In the genomic region with DNA sequence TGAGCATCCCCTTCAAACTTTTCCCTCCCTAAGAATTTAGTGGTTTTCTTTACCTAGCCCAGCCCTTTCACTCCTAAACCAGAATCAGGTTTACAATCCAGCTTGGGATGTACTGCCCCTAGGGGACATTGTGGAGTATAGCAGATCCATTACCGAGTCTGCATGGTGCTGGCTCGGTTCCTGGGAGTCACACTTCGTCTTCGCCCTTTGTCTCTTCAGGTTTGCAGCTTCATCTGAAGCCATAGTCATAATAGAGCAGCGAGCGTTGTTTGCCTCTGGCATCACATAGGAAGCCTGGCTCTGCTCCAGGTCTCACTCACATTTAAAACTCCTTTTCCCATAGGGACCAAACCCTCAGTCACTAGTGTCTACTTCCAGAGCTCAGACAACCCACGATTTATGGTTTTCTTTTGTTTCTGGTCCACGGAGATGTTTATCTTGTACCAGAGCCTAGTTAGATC, we compare ENCODE assay signal across 8 cellular contexts. TPM values are rescaled to one million over a fixed set of nuclear protein-coding genes. Genes with fewer than 3 reads are reported as not detected.
DNase-seq lines count a peak whose midpoint lies in the region; ATAC-seq, FAIRE-seq and TF ChIP-seq lines count a peak whose summit lies in the region.

No MANE protein-coding gene starts in this region.

- no peaks in the 10 kb centered on the region for H3K9me1 ChIP-seq in K562 (ENCODE audit: control insufficient read depth, insufficient read depth, low read length)

- intact Hi-C loops in K562 (cut with micrococcal nuclease), result loop anchor here (2.0 to 10.0 kb wide), 3 partner anchors 251 to 297 kb away; a partner anchor contains a TSS
- intact Hi-C loops in kidney (cut with DNase I), result loop anchor here (10.0 kb wide), 1 partner anchor 489 kb away; no protein-coding TSS in a partner anchor

- TF ChIP-seq RAD21 in K562 (CRISPR knock-in tag; conservative IDR thresholded peaks at IDR 0.05 in 1 of 2, IDR thresholded peaks at IDR 0.05 in 1 of 2), result peak; percentile 21 to 48; a peak in 3 of 4 replicates

- no peaks in the 10 kb centered on the region for H3K4me1 ChIP-seq in K562 (replicated peaks in 1 of 2; ENCODE audit: control insufficient read depth in 2 of 2, insufficient read depth in 2 of 2, low read length in 2 of 2)
- no peaks in the 10 kb centered on the region for H3K4me1 ChIP-seq in kidney (ENCODE audit: control insufficient read depth in 1 of 2, insufficient read depth in 1 of 2, low read depth in 1 of 2, low read length in 2 of 2)
- peaks cover 0 to 6% (median 0%) of the 10 kb centered on the region in 4 donors for H3K4me1 ChIP-seq in upper lobe of left lung

- TF ChIP-seq CTCF in K562 (IDR thresholded peaks at IDR 0.05 in 2 of 3, conservative IDR thresholded peaks at IDR 0.05 in 1 of 3; ENCODE audit: insufficient read depth in 2 of 3, low read depth in 1 of 3, low read length in 3 of 3) (peak; percentile 66 to 81 (median 68)), kidney (IDR thresholded peaks at IDR 0.05; ENCODE audit: borderline replicate concordance, extremely low read depth, insufficient read depth) (peak; percentile 63), upper lobe of left lung (IDR thresholded peaks at IDR 0.05) (peak; percentile 37 to 69 (median 62))

- H4K20me1 ChIP-seq in K562 (replicated peaks; ENCODE audit: control insufficient read depth, insufficient read depth, low read length), result no peaks in the 10 kb centered on the region

- DNase-seq in EL (peak; percentile 57), NCI-H2227 treated with DMSO at 0.1 percent for 48 hours (lab: John Stamatoyannopoulos, UW) (peak; percentile 28), K562 (ENCODE audit: extremely low read depth in 1 of 4, low spot score in 3 of 4) (peak; percentile 54 to 80 (median 76)), kidney (no peak), upper lobe of left lung (no peak)
- no peak for DNase-seq in activated CD4-positive, alpha-beta T cell treated with anti-CD3 and anti-CD28 coated beads for 1 hour

- CTCF ChIA-PET in K562 (lab: Yijun Ruan, JAX; ENCODE audit: low intra/inter-chr PET ratio), result no interaction called here

- no peak overlapping the region for H3K4me3 ChIP-seq in K562
- H3K4me3 ChIP-seq in kidney (ENCODE audit: low read length in 2 of 2), result peak overlapping the region in 1 of 2 donors; percentile 2
- H3K4me3 ChIP-seq in upper lobe of left lung, result no peak overlapping the region

- H3K9ac ChIP-seq in K562 (ENCODE audit: insufficient read depth in 1 of 2, low read depth in 2 of 2, low read length in 2 of 2) (no peak overlapping the region), kidney (ENCODE audit: low read length in 2 of 2) (no peak overlapping the region)

- H3K27ac ChIP-seq in K562 (ENCODE audit: extremely low read depth, low read depth, low read length), result no peak overlapping the region
- H3K27ac ChIP-seq in kidney (ENCODE audit: low read depth in 2 of 2, low read length in 2 of 2), result no peak overlapping the region
- H3K27ac ChIP-seq in upper lobe of left lung, result no peak overlapping the region

- H3K27me3 ChIP-seq in K562 (ENCODE audit: control insufficient read depth in 2 of 2, insufficient read depth in 2 of 2, low read length in 2 of 2) (no peaks in the 10 kb centered on the region), upper lobe of left lung (no peaks in the 10 kb centered on the region)

- no peaks in the 10 kb centered on the region for H3K36me3 ChIP-seq in K562 (ENCODE audit: control insufficient read depth, insufficient read depth, low read length)
- H3K36me3 ChIP-seq in kidney (ENCODE audit: control insufficient read depth in 1 of 2, insufficient read depth in 2 of 2, low read length in 2 of 2), result no peaks in the 10 kb centered on the region
- H3K36me3 ChIP-seq in upper lobe of left lung, result no peaks in the 10 kb centered on the region

- H3K4me2 ChIP-seq in K562 (ENCODE audit: insufficient read depth, low read length), result no peak overlapping the region

- H3K79me2 ChIP-seq in K562 (ENCODE audit: control insufficient read depth, insufficient read depth, low read length), result no peaks in the 10 kb centered on the region

- in situ Hi-C loops in K562 (cut with MboI), result no loop called here

- no peak overlapping the region for H2AFZ ChIP-seq in K562 (ENCODE audit: low read depth, low read length)

- POLR2A ChIA-PET in K562 (lab: Yijun Ruan, JAX), result no interaction called here

- TF ChIP-seq EP300 in K562 (IDR thresholded peaks at IDR 0.05; ENCODE audit: low read length) (no peak), upper lobe of left lung (IDR thresholded peaks at IDR 0.05) (no peak)

- FAIRE-seq in K562 (lab: Jason Lieb, UNC) (peak; percentile 85), kidney (lab: Jason Lieb, UNC) (no peak)

- H3K9me3 ChIP-seq in K562 (replicated peaks; ENCODE audit: control insufficient read depth, insufficient read depth, low read depth, low read length) (no peaks in the 10 kb centered on the region), kidney (ENCODE audit: control insufficient read depth in 1 of 2, low read length in 2 of 2) (no peaks in the 10 kb centered on the region), upper lobe of left lung (no peaks in the 10 kb centered on the region)

- under 1% methylated on average over 8 of the region's 8 CpGs for WGBS in K562 (ENCODE audit: insufficient coverage, low coverage, missing lambda C conversion rate)
- 2 to 5% methylated on average over 8 of the region's 8 CpGs for WGBS in upper lobe of left lung, 2 donors

- BruUV-seq in K562 (replicated peaks; lab: Mats Ljungman, UMichigan), result no TSS peak

- peak; percentile 91 for ATAC-seq in GM19463 (IDR thresholded peaks at IDR 0.05; ENCODE audit: unreplicated experiment)
- peak; percentile 88 for ATAC-seq in HG03378 (IDR thresholded peaks at IDR 0.05; ENCODE audit: unreplicated experiment)
- ATAC-seq in K562, result peak; percentile 97
- ATAC-seq in upper lobe of left lung (ENCODE audit: low FRiP score in 2 of 2), result peak; percentile 78 to 79

- TF ChIP-seq POLR2A in K562 (conservative IDR thresholded peaks at IDR 0.05) (no peak), upper lobe of left lung (IDR thresholded peaks at IDR 0.05) (no peak)

TF ChIP-seq in K562, 482 proteins besides CTCF, POLR2A, EP300 and RAD21:
- no peak for TF ChIP-seq BCL6 (CRISPR knock-in tag; IDR thresholded peaks at IDR 0.05)
- TF ChIP-seq, protein P1, sequence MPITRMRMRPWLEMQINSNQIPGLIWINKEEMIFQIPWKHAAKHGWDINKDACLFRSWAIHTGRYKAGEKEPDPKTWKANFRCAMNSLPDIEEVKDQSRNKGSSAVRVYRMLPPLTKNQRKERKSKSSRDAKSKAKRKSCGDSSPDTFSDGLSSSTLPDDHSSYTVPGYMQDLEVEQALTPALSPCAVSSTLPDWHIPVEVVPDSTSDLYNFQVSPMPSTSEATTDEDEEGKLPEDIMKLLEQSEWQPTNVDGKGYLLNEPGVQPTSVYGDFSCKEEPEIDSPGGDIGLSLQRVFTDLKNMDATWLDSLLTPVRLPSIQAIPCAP (CRISPR knock-in tag; IDR thresholded peaks at IDR 0.05; ENCODE audit: borderline replicate concordance), result no peak
- TF ChIP-seq ILF3 (IDR thresholded peaks at IDR 0.05; ENCODE audit: borderline replicate concordance), result no peak
TF ChIP-seq in K562: peak in this region for 0.

RNA-seq across cellular contexts. Expression of a gene that starts 16.8 kb away (rescaled TPM):
- not detected in 2 replicates for total RNA-seq in K562 (2011; cell fraction: chromatin; rRNA removed; ENCODE audit: low replicate concordance)
- total RNA-seq in K562 (2011; cell fraction: nucleolus; rRNA removed), result not detected in 2 replicates
- total RNA-seq in K562 (2011; cell fraction: nucleoplasm; rRNA removed), result not detected in 2 replicates
- total RNA-seq in K562 (2014; rRNA removed), result not detected in 2 replicates
- not detected in 2 replicates for total RNA-seq in K562 (2014; rRNA removed; fragmentation: Illumina TruSeq; extraction: Trizol)
- not detected in 2 replicates for total RNA-seq in K562 (2015; rRNA removed; fragmentation: Illumina TruSeq; extraction: Trizol)
- total RNA-seq in K562 (2021), result not detected in 2 replicates
- not detected in 2 replicates for polyA plus RNA-seq in K562 (2011; rRNA removed)
- not detected in 2 replicates for polyA plus RNA-seq in K562 (2011; cell fraction: cytosol; rRNA removed)
- polyA plus RNA-seq in K562 (2011; cell fraction: nucleus; rRNA removed), result not detected in 2 replicates
- polyA plus RNA-seq in K562 (2012), result not detected in 2 replicates
- not detected in 2 replicates for polyA plus RNA-seq in K562 (2014; fragmentation: Illumina TruSeq; extraction: Trizol)
- polyA plus RNA-seq in K562 (2014; fragmentation: Nextera tagmentation; extraction: Ambion mirVana), result not detected
- not detected in 2 replicates for polyA plus RNA-seq in K562 (2014; rRNA removed)
- not detected in 2 replicates for polyA minus RNA-seq in K562 (2011; rRNA and poly(A)+ RNA removed)
- polyA minus RNA-seq in K562 (2011; cell fraction: cytosol; rRNA and poly(A)+ RNA removed), result not detected in 2 replicates
- polyA minus RNA-seq in K562 (2011; cell fraction: nucleus; rRNA and poly(A)+ RNA removed), result not detected in 2 replicates
- total RNA-seq in kidney, result 1.1 TPM
- 2.2 TPM for polyA plus RNA-seq in kidney (ENCODE audit: insufficient read depth, low read depth, low replicate concordance)
- under 1 TPM in 5 of 6 donors, not detected in 1; 0.09 to 0.89 (median 0.33) TPM for total RNA-seq in upper lobe of left lung

Comparison
In these comparisons a context has a peak if more than half of its experiments do, and no peak if none do; other contexts are left out.
1. DNase-seq: peak in EL (single experiment), NCI-H2227 treated with DMSO at 0.1 percent for 48 hours (single experiment) and K562 (4 of 4); none in kidney (single experiment), upper lobe of left lung (0 of 2) and activated CD4-positive, alpha-beta T cell treated with anti-CD3 and anti-CD28 coated beads for 1 hour (single experiment).
2. Peak in every context shown above with its lines, with median percentiles within 50 percentile points of each other: ATAC-seq and CTCF ChIP-seq.